Comparison of ENCODE assay signal across 24 cellular contexts in the genomic region with DNA sequence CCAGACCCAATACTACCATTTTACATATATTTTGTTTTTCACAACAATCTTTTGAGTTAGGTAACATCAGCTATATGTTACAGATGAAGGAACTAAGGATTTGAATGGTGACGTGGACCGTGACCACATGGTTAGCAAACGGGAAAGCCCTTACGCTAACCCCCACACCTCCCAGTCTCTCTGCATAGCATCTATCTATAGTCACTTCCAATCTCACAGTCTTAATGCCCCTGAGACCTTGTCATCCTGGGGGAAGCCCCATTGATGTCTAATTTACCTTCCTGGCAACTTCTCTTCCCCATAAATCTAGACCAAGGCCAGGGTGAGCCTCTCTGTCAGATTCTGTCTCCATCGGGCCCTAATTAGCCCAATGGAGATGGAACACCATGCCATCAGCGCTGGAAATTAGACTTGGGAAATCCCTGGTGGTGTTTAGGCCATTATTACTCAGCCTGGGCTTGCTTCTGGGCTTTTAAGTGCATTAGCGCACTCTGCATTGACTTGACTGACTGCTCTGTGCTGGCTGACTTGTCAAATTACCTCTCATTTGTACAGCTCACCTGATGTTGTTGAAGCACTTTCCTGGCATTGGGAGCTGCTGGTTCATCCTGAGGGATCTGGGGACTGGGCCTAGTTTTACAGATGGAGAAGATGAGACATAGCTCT. TPM values are rescaled to one million over a fixed set of nuclear protein-coding genes. Genes with fewer than 3 reads are reported as not detected.
A peak's percentile ranks its signal among the peaks of the same experiment; 100 is the strongest.
DNase-seq lines count a peak whose midpoint lies in the region; ATAC-seq, FAIRE-seq and TF ChIP-seq lines count a peak whose summit lies in the region.
"Had no signal": no experiment of that assay in that cellular context is flagged by ENCODE, and none has a peak within 500 bp of the region (broad histone marks: within the 10 kb centered on the region; RNA-seq: fewer than 3 reads in every experiment).

No MANE protein-coding gene starts in this region.

- peak; percentile 90 for ATAC-seq in GM21529 (IDR thresholded peaks at IDR 0.05; ENCODE audit: unreplicated experiment)
- peak; percentile 54 for ATAC-seq in HG03039 (IDR thresholded peaks at IDR 0.05; ENCODE audit: unreplicated experiment)
- ATAC-seq: activated CD4-positive, CD25-positive, alpha-beta regulatory T cell treated with anti-CD3 and anti-CD28 coated beads, Interleukin-2, amount 50 U/mL, for 24 hours; K562 had no signal

- FAIRE-seq in GM12892 (lab: Jason Lieb, UNC) = peak; percentile 88
- FAIRE-seq: D721Med, endometrium, GM19239, H54, K562 had no signal

- no peak for DNase-seq in GM12892 (ENCODE audit: insufficient read length)
- DNase-seq in SK-N-DZ (ENCODE audit: low spot score) = peak; percentile 16
- DNase-seq in activated naive CD4-positive, alpha-beta T cell treated with Interleukin-2 at 50 U/mL for 16 hours = no peak
- DNase-seq in T-helper 9 cell = no peak
- DNase-seq in DMS 273 (lab: John Stamatoyannopoulos, UW; ENCODE audit: unreplicated experiment) = no peak
- DNase-seq in NCI-H748 treated with DMSO at 0.1 percent for 48 hours (lab: John Stamatoyannopoulos, UW) = no peak
- DNase-seq: ACHN; activated CD8-positive, alpha-beta memory T cell treated with anti-CD3 and anti-CD28 coated beads for 24 hours; activated naive CD4-positive, alpha-beta T cell treated with anti-CD3 and anti-CD28 coated beads for 36 hours; activated T-cell treated with anti-CD3 and anti-CD28 coated beads, Interleukin-2, amount 50 U/mL, for 24 hours; amniotic stem cell; C1 segment of cervical spinal cord; colonic mucosa; kidney glomerular epithelial cell; NCI-H2171 treated with DMSO at 0.1 percent for 48 hours; NCI-H526 treated with DMSO at 0.1 percent for 48 hours had no signal

- no peak for TF ChIP-seq POLR2A in GM12892 (IDR thresholded peaks at IDR 0.05; ENCODE audit: low read depth, low read length)

RNA-seq across cellular contexts. Expression of gene SH3GL3, which starts 34.0 kb away (rescaled TPM):
- not detected for polyA plus RNA-seq in GM12892 (2012; ENCODE audit: missing spikeins)
- polyA plus RNA-seq in SK-N-DZ (2014; cell fraction: cytosol; rRNA removed) = 33.6 and 51.4 TPM in 2 replicates
- 44.0 and 46.8 TPM in 2 replicates for polyA plus RNA-seq in SK-N-DZ (2014; cell fraction: nucleus; rRNA removed)
